In the genomic region with DNA sequence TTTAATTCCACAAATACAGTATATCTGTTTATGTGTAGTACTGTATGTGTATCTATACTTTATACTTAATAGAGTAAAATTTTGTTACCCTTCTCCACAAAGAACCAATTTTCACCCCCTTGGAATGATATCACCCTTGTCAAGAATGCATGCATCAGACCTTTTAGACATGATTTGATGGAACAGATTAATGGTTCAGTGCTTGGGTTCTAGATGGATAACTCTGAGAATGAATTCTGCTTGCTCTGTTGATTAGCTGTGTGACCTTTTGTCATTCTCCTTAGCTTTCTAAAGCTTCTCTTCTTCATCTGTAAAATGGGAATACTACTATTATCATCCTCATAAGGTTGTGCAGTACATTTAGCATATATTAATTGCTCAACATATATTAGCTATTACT, we compare ENCODE assay signal across 23 cellular contexts.
"Had no signal": no experiment of that assay in that cellular context is flagged by ENCODE, and none has a peak within 500 bp of the region (broad histone marks: within the 10 kb centered on the region; RNA-seq: fewer than 3 reads in every experiment).

No MANE protein-coding gene starts in this region.

- H3K27ac ChIP-seq: dorsolateral prefrontal cortex, parathyroid adenoma, prostate gland, spleen, stomach, thoracic aorta, transverse colon had no signal

- H3K4me1 ChIP-seq: parathyroid adenoma, prostate gland had no signal

- H3K4me3 ChIP-seq: dorsolateral prefrontal cortex, lung, prostate gland, spleen, stomach, thoracic aorta, transverse colon had no signal

- H3K27ac Mint-ChIP-seq: nephron progenitor cell had no signal

- H3K4me1 Mint-ChIP-seq: nephron progenitor cell had no signal

- H3K36me3 ChIP-seq: prostate gland had no signal

- H3K9me3 ChIP-seq: prostate gland, spleen, stomach, thoracic aorta, transverse colon had no signal

- DNase-seq: cortex of kidney; dorsolateral prefrontal cortex; effector CD8-positive, alpha-beta T cell; foreskin melanocyte; islet precursor cell; left cardiac atrium; left ventricle myocardium superior; mesendoderm; naive thymus-derived CD4-positive, alpha-beta T cell; nephron progenitor cell; spleen; stimulated activated CD4-positive, alpha-beta T cell treated with anti-CD3 and anti-CD28 coated beads, Interleukin-15, amount 100 ng/mL, for 24 hours; stimulated activated CD4-positive, alpha-beta T cell treated with anti-CD3 and anti-CD28 coated beads, Interleukin-1b, Interleukin-23, amount 100 ng/mL, for 48 hours; stimulated activated CD4-positive, alpha-beta T cell treated with anti-CD3 and anti-CD28 coated beads, Interleukin-4, amount 100 ng/mL, for 24 hours; stimulated activated naive CD4-positive, alpha-beta T cell; stomach; substantia nigra; transverse colon had no signal

- H3K4me3 Mint-ChIP-seq: naive thymus-derived CD4-positive, alpha-beta T cell; nephron progenitor cell had no signal

- H2AFZ ChIP-seq: parathyroid adenoma had no signal

- ATAC-seq: left cardiac atrium; left ventricle myocardium superior; naive thymus-derived CD4-positive, alpha-beta T cell; sciatic nerve had no signal

- H3K9me3 Mint-ChIP-seq: naive thymus-derived CD4-positive, alpha-beta T cell; nephron progenitor cell had no signal

- H3K9ac ChIP-seq: parathyroid adenoma had no signal

- H3K27me3 ChIP-seq: dorsolateral prefrontal cortex, spleen, stomach, transverse colon had no signal

- H3K27me3 Mint-ChIP-seq: naive thymus-derived CD4-positive, alpha-beta T cell had no signal
